In the genomic region with DNA sequence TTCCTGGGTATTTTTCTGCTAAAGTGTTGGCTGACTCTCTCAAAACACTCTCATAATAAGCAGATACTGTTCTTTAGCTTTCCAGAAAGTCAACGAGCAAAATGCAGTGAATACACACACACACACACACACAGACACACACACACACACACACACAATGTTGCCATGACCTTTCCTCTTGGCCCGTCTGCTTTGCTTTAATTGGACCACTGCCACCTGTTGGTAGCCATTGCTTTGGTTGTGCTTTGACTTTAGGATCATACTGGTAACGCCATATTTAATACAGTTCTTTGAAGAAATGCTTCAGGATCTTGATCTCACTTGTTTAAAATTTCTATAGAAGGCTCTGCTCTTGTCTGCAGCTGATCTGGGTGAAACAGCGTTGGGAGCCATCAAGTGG, we compare ENCODE assay signal across 1 cellular context.
A peak's percentile ranks its signal among the peaks of the same experiment; 100 is the strongest.
TF ChIP-seq lines count a peak whose summit lies in the region.

No MANE protein-coding gene starts in this region.

TF ChIP-seq in K562, 482 proteins besides CTCF, POLR2A, EP300 and RAD21 (continued from another document):
- TF ChIP-seq, protein P1, sequence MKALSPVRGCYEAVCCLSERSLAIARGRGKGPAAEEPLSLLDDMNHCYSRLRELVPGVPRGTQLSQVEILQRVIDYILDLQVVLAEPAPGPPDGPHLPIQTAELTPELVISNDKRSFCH (CRISPR knock-in tag; IDR thresholded peaks at IDR 0.05): no peak
- TF ChIP-seq, protein P1 (tag; IDR thresholded peaks at IDR 0.05): peak; percentile 60; the same call in 1 of the 2 replicates
- TF ChIP-seq HDAC1 (IDR thresholded peaks at IDR 0.05): peak in 1 of 2 experiments; percentile 43; a peak in 1 of 4 replicates
- TF ChIP-seq TCF7 (IDR thresholded peaks at IDR 0.05; ENCODE audit: borderline replicate concordance): no peak
- TF ChIP-seq NR2C1 (IDR thresholded peaks at IDR 0.05): no peak; the same call in 1 of the 2 replicates
- peak; percentile 55; the same call in 1 of the 2 replicates for TF ChIP-seq NR2C1 (tag; IDR thresholded peaks at IDR 0.05)
- peak; percentile 74 for TF ChIP-seq NFIC (IDR thresholded peaks at IDR 0.05)
- no peak for TF ChIP-seq SRSF9 (IDR thresholded peaks at IDR 0.05; ENCODE audit: borderline replicate concordance, low read depth, low read length)
- TF ChIP-seq, protein P2, sequence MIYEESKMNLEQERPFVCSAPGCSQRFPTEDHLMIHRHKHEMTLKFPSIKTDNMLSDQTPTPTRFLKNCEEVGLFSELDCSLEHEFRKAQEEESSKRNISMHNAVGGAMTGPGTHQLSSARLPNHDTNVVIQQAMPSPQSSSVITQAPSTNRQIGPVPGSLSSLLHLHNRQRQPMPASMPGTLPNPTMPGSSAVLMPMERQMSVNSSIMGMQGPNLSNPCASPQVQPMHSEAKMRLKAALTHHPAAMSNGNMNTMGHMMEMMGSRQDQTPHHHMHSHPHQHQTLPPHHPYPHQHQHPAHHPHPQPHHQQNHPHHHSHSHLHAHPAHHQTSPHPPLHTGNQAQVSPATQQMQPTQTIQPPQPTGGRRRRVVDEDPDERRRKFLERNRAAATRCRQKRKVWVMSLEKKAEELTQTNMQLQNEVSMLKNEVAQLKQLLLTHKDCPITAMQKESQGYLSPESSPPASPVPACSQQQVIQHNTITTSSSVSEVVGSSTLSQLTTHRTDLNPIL (CRISPR knock-in tag; IDR thresholded peaks at IDR 0.05): no peak
- TF ChIP-seq, protein P3, sequence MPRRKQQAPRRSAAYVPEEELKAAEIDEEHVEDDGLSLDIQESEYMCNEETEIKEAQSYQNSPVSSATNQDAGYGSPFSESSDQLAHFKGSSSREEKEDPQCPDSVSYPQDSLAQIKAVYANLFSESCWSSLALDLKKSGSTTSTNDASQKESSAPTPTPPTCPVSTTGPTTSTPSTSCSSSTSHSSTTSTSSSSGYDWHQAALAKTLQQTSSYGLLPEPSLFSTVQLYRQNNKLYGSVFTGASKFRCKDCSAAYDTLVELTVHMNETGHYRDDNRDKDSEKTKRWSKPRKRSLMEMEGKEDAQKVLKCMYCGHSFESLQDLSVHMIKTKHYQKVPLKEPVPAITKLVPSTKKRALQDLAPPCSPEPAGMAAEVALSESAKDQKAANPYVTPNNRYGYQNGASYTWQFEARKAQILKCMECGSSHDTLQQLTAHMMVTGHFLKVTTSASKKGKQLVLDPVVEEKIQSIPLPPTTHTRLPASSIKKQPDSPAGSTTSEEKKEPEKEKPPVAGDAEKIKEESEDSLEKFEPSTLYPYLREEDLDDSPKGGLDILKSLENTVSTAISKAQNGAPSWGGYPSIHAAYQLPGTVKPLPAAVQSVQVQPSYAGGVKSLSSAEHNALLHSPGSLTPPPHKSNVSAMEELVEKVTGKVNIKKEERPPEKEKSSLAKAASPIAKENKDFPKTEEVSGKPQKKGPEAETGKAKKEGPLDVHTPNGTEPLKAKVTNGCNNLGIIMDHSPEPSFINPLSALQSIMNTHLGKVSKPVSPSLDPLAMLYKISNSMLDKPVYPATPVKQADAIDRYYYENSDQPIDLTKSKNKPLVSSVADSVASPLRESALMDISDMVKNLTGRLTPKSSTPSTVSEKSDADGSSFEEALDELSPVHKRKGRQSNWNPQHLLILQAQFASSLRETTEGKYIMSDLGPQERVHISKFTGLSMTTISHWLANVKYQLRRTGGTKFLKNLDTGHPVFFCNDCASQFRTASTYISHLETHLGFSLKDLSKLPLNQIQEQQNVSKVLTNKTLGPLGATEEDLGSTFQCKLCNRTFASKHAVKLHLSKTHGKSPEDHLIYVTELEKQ (CRISPR knock-in tag; IDR thresholded peaks at IDR 0.05): no peak
- no peak for TF ChIP-seq NR2C2 (CRISPR knock-in tag; IDR thresholded peaks at IDR 0.05)
- peak; percentile 37; the same call in 1 of the 2 replicates for TF ChIP-seq NR2C2 (tag; IDR thresholded peaks at IDR 0.05)
- no peak for TF ChIP-seq NFYB (IDR thresholded peaks at IDR 0.05; ENCODE audit: extremely low read depth, insufficient read length)
